2 cellular contexts compared by ENCODE assay signal in the genomic region with DNA sequence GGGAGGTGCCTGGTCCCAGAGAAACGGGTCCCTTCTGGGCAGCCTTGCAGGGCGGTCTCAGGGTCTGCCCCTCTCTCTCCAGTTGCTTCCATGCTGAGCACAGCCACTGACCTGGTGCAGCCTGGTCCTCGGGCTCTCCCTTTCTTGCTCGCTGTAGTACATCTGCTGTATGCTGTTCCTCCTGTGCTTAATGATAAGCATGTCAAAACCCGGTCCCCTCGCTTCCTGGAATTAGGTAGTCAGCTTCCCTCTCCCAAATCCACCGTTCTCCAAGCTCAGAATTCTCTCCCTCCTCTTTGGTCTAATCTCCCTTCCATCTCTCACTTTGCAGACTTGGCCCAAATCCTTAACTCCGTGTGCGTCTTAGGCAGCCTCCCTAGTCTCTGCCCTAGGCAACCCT.
TF ChIP-seq lines count a peak whose summit lies in the region.

No MANE protein-coding gene starts in this region.

TF ChIP-seq in H1, 55 proteins besides CTCF, POLR2A, EP300 and RAD21:
- no peak for TF ChIP-seq YY1 (IDR thresholded peaks at IDR 0.05; ENCODE audit: low read depth, low read length)
- TF ChIP-seq SAP30 (IDR thresholded peaks at IDR 0.05; ENCODE audit: insufficient read depth, insufficient replicate concordance, low read length), result no peak
- no peak for TF ChIP-seq GTF2F1 (IDR thresholded peaks at IDR 0.05; ENCODE audit: borderline replicate concordance, low read depth, low read length)
- TF ChIP-seq CHD2 (IDR thresholded peaks at IDR 0.05; ENCODE audit: low read length), result no peak

TF ChIP-seq in GM12891, 5 proteins besides CTCF, POLR2A, EP300 and RAD21:
- TF ChIP-seq POU2F2 (IDR thresholded peaks at IDR 0.05; ENCODE audit: low read depth, low read length) (no peak), TAF1 (IDR thresholded peaks at IDR 0.05; ENCODE audit: low read depth, low read length) (no peak), SPI1 (IDR thresholded peaks at IDR 0.05; ENCODE audit: low read depth, low read length) (no peak), PAX5 (IDR thresholded peaks at IDR 0.05; ENCODE audit: insufficient read depth, low read length, severe bottlenecking) (no peak), POLR2AphosphoS5 (IDR thresholded peaks at IDR 0.05; ENCODE audit: low read depth, low read length) (no peak)
